11 cellular contexts compared by ENCODE assay signal in genomic region chr14:102185360-102185759, GRCh38. TPM values are rescaled to one million over a fixed set of nuclear protein-coding genes. Genes with fewer than 3 reads are reported as not detected.
DNase-seq lines count a peak whose midpoint lies in the region; ATAC-seq, FAIRE-seq and TF ChIP-seq lines count a peak whose summit lies in the region.
"Had no signal": no experiment of that assay in that cellular context is flagged by ENCODE, and none has a peak within 500 bp of the region (broad histone marks: within the 10 kb centered on the region; RNA-seq: fewer than 3 reads in every experiment).

No MANE protein-coding gene starts in this region.

- no peaks in the 10 kb centered on the region for H3K9me3 ChIP-seq in kidney (ENCODE audit: control insufficient read depth in 1 of 2, low read length in 2 of 2)

- H3K27ac ChIP-seq in kidney (ENCODE audit: low read depth in 2 of 2, low read length in 2 of 2), result no peak overlapping the region

- H3K36me3 ChIP-seq in kidney (ENCODE audit: control insufficient read depth in 1 of 2, insufficient read depth in 2 of 2, low read length in 2 of 2), result no peaks in the 10 kb centered on the region

- H3K27me3 Mint-ChIP-seq in stimulated activated naive CD8-positive, alpha-beta T cell treated with anti-CD3 and anti-CD28 coated beads, Interleukin-15, Interleukin-2, amounts not matched to agents 100 ng/mL and 50 ng/mL, for 24 hours, result no peaks in the 10 kb centered on the region
- H3K27me3 Mint-ChIP-seq in stimulated activated naive CD8-positive, alpha-beta T cell treated with anti-CD3 and anti-CD28 coated beads, Interleukin-15, amount 100 ng/mL, for 72 hours, result no peaks in the 10 kb centered on the region

- ATAC-seq in stimulated activated naive CD8-positive, alpha-beta T cell treated with anti-CD3 and anti-CD28 coated beads, Interleukin-15, amount 100 ng/mL, for 72 hours, result no peak
- ATAC-seq in GM21390 (IDR thresholded peaks at IDR 0.05; ENCODE audit: unreplicated experiment) (no peak), HG03280 (IDR thresholded peaks at IDR 0.05; ENCODE audit: unreplicated experiment) (no peak)

- H3K27ac Mint-ChIP-seq in stimulated activated naive CD8-positive, alpha-beta T cell treated with anti-CD3 and anti-CD28 coated beads, Interleukin-15, Interleukin-2, amounts not matched to agents 100 ng/mL and 50 ng/mL, for 24 hours, result peak overlapping the region; percentile 45
- peak overlapping the region in 1 of 2 donors; percentile 70 for H3K27ac Mint-ChIP-seq in stimulated activated naive CD8-positive, alpha-beta T cell treated with anti-CD3 and anti-CD28 coated beads, Interleukin-15, amount 100 ng/mL, for 72 hours

- H3K9me3 Mint-ChIP-seq in stimulated activated naive CD8-positive, alpha-beta T cell treated with anti-CD3 and anti-CD28 coated beads, Interleukin-15, Interleukin-2, amounts not matched to agents 100 ng/mL and 50 ng/mL, for 24 hours, result no peaks in the 10 kb centered on the region
- no peaks in the 10 kb centered on the region for H3K9me3 Mint-ChIP-seq in stimulated activated naive CD8-positive, alpha-beta T cell treated with anti-CD3 and anti-CD28 coated beads, Interleukin-15, amount 100 ng/mL, for 72 hours

- no peak overlapping the region for H3K4me3 Mint-ChIP-seq in stimulated activated naive CD8-positive, alpha-beta T cell treated with anti-CD3 and anti-CD28 coated beads, Interleukin-15, Interleukin-2, amounts not matched to agents 100 ng/mL and 50 ng/mL, for 24 hours
- peak overlapping the region in 1 of 2 donors; percentile 3 for H3K4me3 Mint-ChIP-seq in stimulated activated naive CD8-positive, alpha-beta T cell treated with anti-CD3 and anti-CD28 coated beads, Interleukin-15, amount 100 ng/mL, for 72 hours

- H3K4me3 ChIP-seq in kidney (ENCODE audit: low read length in 2 of 2), result no peak overlapping the region

- no peak overlapping the region for H3K9ac ChIP-seq in kidney (ENCODE audit: low read length in 2 of 2)

- no peak for FAIRE-seq in kidney (lab: Jason Lieb, UNC)
- FAIRE-seq: GM19239 had no signal

- TF ChIP-seq CTCF in kidney (IDR thresholded peaks at IDR 0.05; ENCODE audit: borderline replicate concordance, extremely low read depth, insufficient read depth), result no peak

- H3K4me1 ChIP-seq in kidney (ENCODE audit: control insufficient read depth in 1 of 2, insufficient read depth in 1 of 2, low read depth in 1 of 2, low read length in 2 of 2), result peaks cover 10 to 16% of the 10 kb centered on the region in 2 donors

- H3K4me1 Mint-ChIP-seq in stimulated activated naive CD8-positive, alpha-beta T cell treated with anti-CD3 and anti-CD28 coated beads, Interleukin-15, Interleukin-2, amounts not matched to agents 100 ng/mL and 50 ng/mL, for 24 hours (ENCODE audit: low read depth), result peaks cover 75% of the 10 kb centered on the region
- peaks cover 78% of the 10 kb centered on the region for H3K4me1 Mint-ChIP-seq in stimulated activated naive CD8-positive, alpha-beta T cell treated with anti-CD3 and anti-CD28 coated beads, Interleukin-15, amount 100 ng/mL, for 72 hours

- no peak for DNase-seq in stimulated activated naive CD8-positive, alpha-beta T cell treated with anti-CD3 and anti-CD28 coated beads, Interleukin-15, amount 100 ng/mL, for 72 hours
- DNase-seq in SHP77 (lab: John Stamatoyannopoulos, UW) (peak; percentile 11 to 41), kidney (peak; percentile 23), ureter (ENCODE audit: low spot score) (peak; percentile 51), NCI-H2196 treated with DMSO at 0.1 percent for 48 hours (lab: John Stamatoyannopoulos, UW; ENCODE audit: unreplicated experiment) (no peak)
- DNase-seq: MV-4-11, NCI-H82 had no signal

- intact Hi-C loops in kidney (cut with DNase I), result no loop called here

- H3K36me3 Mint-ChIP-seq in stimulated activated naive CD8-positive, alpha-beta T cell treated with anti-CD3 and anti-CD28 coated beads, Interleukin-15, Interleukin-2, amounts not matched to agents 100 ng/mL and 50 ng/mL, for 24 hours (ENCODE audit: low read depth), result no peaks in the 10 kb centered on the region

RNA-seq across cellular contexts. Expression of gene WDR20, which starts 45.7 kb away (rescaled TPM):
- total RNA-seq in kidney, result 44.2 TPM
- 12.6 TPM for polyA plus RNA-seq in kidney (ENCODE audit: insufficient read depth, low read depth, low replicate concordance)
- 45.7 TPM for total RNA-seq in ureter

Comparison
In these comparisons a context has a peak if more than half of its experiments do, and no peak if none do; other contexts are left out.
1. DNase-seq: peak in SHP77 (2 of 2), kidney (single experiment) and ureter (single experiment); none in stimulated activated naive CD8-positive, alpha-beta T cell treated with anti-CD3 and anti-CD28 coated beads, Interleukin-15, amount 100 ng/mL, for 72 hours (0 of 2) and NCI-H2196 treated with DMSO at 0.1 percent for 48 hours (single experiment).